Comparison of ENCODE assay signal across 8 cellular contexts in the genomic region with DNA sequence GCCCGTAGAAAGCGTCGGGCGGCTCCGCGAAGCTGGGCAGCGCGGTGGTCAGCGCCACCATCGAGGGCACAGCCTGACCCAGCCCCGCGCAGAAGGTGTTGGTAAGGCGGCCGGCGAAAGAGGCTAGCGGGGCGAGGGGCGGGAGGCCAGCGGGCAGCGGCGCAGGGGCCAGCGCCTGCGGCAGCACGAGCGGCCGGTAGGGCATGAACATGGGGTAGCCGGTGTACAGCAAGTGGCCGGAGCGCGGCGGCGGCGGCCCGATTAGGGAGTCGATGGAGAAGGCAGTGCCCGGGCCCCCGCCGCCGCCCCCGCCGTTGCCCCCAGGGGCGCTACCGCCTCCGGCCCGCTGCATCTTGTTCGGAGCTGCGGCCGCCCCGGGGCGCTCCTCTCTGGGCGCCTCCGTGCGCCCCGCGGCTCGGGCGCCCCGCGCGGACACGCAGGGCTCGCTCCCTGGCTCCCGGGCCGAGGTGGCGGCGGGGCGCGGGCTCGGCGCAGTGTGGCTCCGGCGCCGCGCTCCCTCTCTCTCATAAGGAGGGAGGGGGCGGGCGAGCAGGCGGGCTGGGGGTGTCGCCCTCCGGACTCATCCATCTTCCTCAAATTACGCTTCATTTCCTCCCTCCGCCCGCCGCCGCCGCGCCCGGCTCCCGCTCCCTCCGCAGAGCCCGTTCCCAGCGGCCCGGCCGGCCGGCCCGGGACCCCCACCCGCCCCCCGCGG. TPM values are rescaled to one million over a fixed set of nuclear protein-coding genes. Genes with fewer than 3 reads are reported as not detected.
DNase-seq lines count a peak whose midpoint lies in the region; ATAC-seq, FAIRE-seq and TF ChIP-seq lines count a peak whose summit lies in the region.

A gene (minus strand): TSS at position 498 of the 715 bp plus-strand sequence. CDS start 146 bp downstream, at position 352.

- intact Hi-C loops in pancreas (cut with DNase I): loop anchor here in 1 of 3 donors (5.0 kb wide), 1 partner anchor 40 kb away; no protein-coding TSS in a partner anchor

- H3K4me1 ChIP-seq in gastroesophageal sphincter (peaks cover 0 to 19% (median 14%) of the 10 kb centered on the region in 3 donors), pancreas (peaks cover 0 to 5% (median 4%) of the 10 kb centered on the region in 3 donors)

- no peak within 1 kb of the TSS for H3K27ac ChIP-seq in WERI-Rb-1
- no peak within 1 kb of the TSS for H3K27ac ChIP-seq in gastroesophageal sphincter
- no peak within 1 kb of the TSS for H3K27ac ChIP-seq in pancreas

- ATAC-seq in gastroesophageal sphincter (peak; percentile 59), pancreas (peak; percentile 54 to 71 (median 66)), GM18502 (IDR thresholded peaks at IDR 0.05; ENCODE audit: poor library complexity, unreplicated experiment) (no peak)

- H3K9me3 ChIP-seq in WERI-Rb-1 (ENCODE audit: severe bottlenecking): no peaks in the 10 kb centered on the region
- no peaks in the 10 kb centered on the region for H3K9me3 ChIP-seq in gastroesophageal sphincter
- H3K9me3 ChIP-seq in pancreas: no peaks in the 10 kb centered on the region

- peak within 1 kb of the TSS; percentile 58 for H3K4me3 ChIP-seq in WERI-Rb-1 (ENCODE audit: low read depth, low read length)
- H3K4me3 ChIP-seq in gastroesophageal sphincter: peak within 1 kb of the TSS; percentile 10 to 54
- H3K4me3 ChIP-seq in pancreas: peak within 1 kb of the TSS; percentile 16 to 59 (median 40)

- H3K27me3 ChIP-seq in WERI-Rb-1 (ENCODE audit: insufficient read depth, low read depth, severe bottlenecking): peaks cover 42% of the 10 kb centered on the region
- peaks cover 67% of the 10 kb centered on the region for H3K27me3 ChIP-seq in gastroesophageal sphincter
- H3K27me3 ChIP-seq in pancreas: peaks cover 0 to 25% (median 3%) of the 10 kb centered on the region in 4 donors

- no CpG with 5 or more reads among the region's 98 CpGs for WGBS in gastroesophageal sphincter (ENCODE audit: low coverage in 1 of 2), 2 donors
- WGBS in pancreas, 2 donors: 1 to 2% methylated on average over 47 to 97 of the region's 98 CpGs

- TF ChIP-seq CTCF in WERI-Rb-1 (IDR thresholded peaks at IDR 0.05; ENCODE audit: low read depth, low read length): peak; percentile 19; the same call in 1 of the 2 replicates
- peak in 3 of 4 experiments; percentile 10 to 36 (median 36) for TF ChIP-seq CTCF in gastroesophageal sphincter (IDR thresholded peaks at IDR 0.05)
- TF ChIP-seq CTCF in pancreas (IDR thresholded peaks at IDR 0.05): peak in 1 of 4 donors; percentile 8

- H3K36me3 ChIP-seq in WERI-Rb-1: no peaks in the 10 kb centered on the region
- no peaks in the 10 kb centered on the region for H3K36me3 ChIP-seq in gastroesophageal sphincter
- H3K36me3 ChIP-seq in pancreas: no peaks in the 10 kb centered on the region

- TF ChIP-seq EP300 in gastroesophageal sphincter (IDR thresholded peaks at IDR 0.05): no peak

- peak; percentile 15 to 23 for DNase-seq in NCI-H2081 (lab: John Stamatoyannopoulos, UW)
- DNase-seq in NCI-H2081 treated with DMSO at 0.1 percent for 48 hours (lab: John Stamatoyannopoulos, UW): no peak
- peak; percentile 35 for DNase-seq in WERI-Rb-1
- peak in 3 of 6 donors; percentile 43 to 80 (median 75) for DNase-seq in pancreas
- DNase-seq in NCI-H2196 (lab: John Stamatoyannopoulos, UW; ENCODE audit: unreplicated experiment): no peak
- no peak for DNase-seq in midbrain (lab: John Stamatoyannopoulos, UW)

- no peak for FAIRE-seq in pancreas (lab: Jason Lieb, UNC)

- TF ChIP-seq POLR2A in gastroesophageal sphincter (IDR thresholded peaks at IDR 0.05): no peak

RNA-seq across cellular contexts. Expression of the gene that starts here (rescaled TPM):
- not detected for total RNA-seq in gastroesophageal sphincter
- not detected for total RNA-seq in pancreas
- not detected for polyA plus RNA-seq in pancreas

Comparison
In these comparisons a context has a peak if more than half of its experiments do, and no peak if none do; other contexts are left out.
1. DNase-seq: peak in NCI-H2081 (2 of 2) and WERI-Rb-1 (single experiment); none in NCI-H2081 treated with DMSO at 0.1 percent for 48 hours (single experiment), NCI-H2196 (single experiment) and midbrain (single experiment).
2. Peak in ATAC-seq and H3K4me3 ChIP-seq in gastroesophageal sphincter; RNA of the gene not detected or under 1 TPM.
3. Peak in ATAC-seq and H3K4me3 ChIP-seq in pancreas; RNA of the gene not detected or under 1 TPM.
4. Peak in every context shown above with its lines, with median percentiles within 50 percentile points of each other: H3K4me3 ChIP-seq.